Comparison of ENCODE assay signal across 9 cellular contexts in genomic region chr12:56632701-56633464, GRCh38. TPM values are rescaled to one million over a fixed set of nuclear protein-coding genes. Genes with fewer than 3 reads are reported as not detected.
A peak's percentile ranks its signal among the peaks of the same experiment; 100 is the strongest.
DNase-seq lines count a peak whose midpoint lies in the region; ATAC-seq lines count a peak whose summit lies in the region.
"Had no signal": no experiment of that assay in that cellular context is flagged by ENCODE, and none has a peak within 500 bp of the region (broad histone marks: within the 10 kb centered on the region; RNA-seq: fewer than 3 reads in every experiment).

No MANE protein-coding gene starts in this region.

- H3K4me3 ChIP-seq in stomach smooth muscle (ENCODE audit: low read length in 2 of 2) = peak overlapping the region; percentile 45 to 88

- peak overlapping the region in 1 of 2 donors; percentile 35 for H3K9ac ChIP-seq in stomach smooth muscle (ENCODE audit: low read length in 2 of 2)

- peak; percentile 11 for DNase-seq in NCI-H2171 treated with DMSO at 0.1 percent for 48 hours (lab: John Stamatoyannopoulos, UW)
- no peak for DNase-seq in NCI-H2171 (lab: John Stamatoyannopoulos, UW)
- DNase-seq in immature natural killer cell = no peak
- DNase-seq in KG1 (lab: John Stamatoyannopoulos, UW) = no peak

- no peaks in the 10 kb centered on the region for H3K9me3 ChIP-seq in stomach smooth muscle (ENCODE audit: control insufficient read depth in 2 of 2, low read length in 2 of 2)

- peaks cover 67% of the 10 kb centered on the region for H3K36me3 Mint-ChIP-seq in activated T-helper 17 cell treated with anti-CD3 and anti-CD28 coated beads, Interleukin-2, amount 50 U/mL, for 72 hours (ENCODE audit: low read depth)
- peaks cover 0 to 6% (median 2%) of the 10 kb centered on the region in 3 donors for H3K36me3 Mint-ChIP-seq in immature natural killer cell

- peak overlapping the region; percentile 83 for H3K4me3 Mint-ChIP-seq in activated T-helper 17 cell treated with anti-CD3 and anti-CD28 coated beads, Interleukin-2, amount 50 U/mL, for 72 hours
- peak overlapping the region; percentile 90 to 100 (median 94) for H3K4me3 Mint-ChIP-seq in immature natural killer cell

- H3K9me3 Mint-ChIP-seq in activated T-helper 17 cell treated with anti-CD3 and anti-CD28 coated beads, Interleukin-2, amount 50 U/mL, for 72 hours = no peaks in the 10 kb centered on the region
- no peaks in the 10 kb centered on the region for H3K9me3 Mint-ChIP-seq in immature natural killer cell

- peaks cover 60% of the 10 kb centered on the region for H3K4me1 ChIP-seq in stomach smooth muscle (ENCODE audit: control insufficient read depth, insufficient read depth, low read length)

- peaks cover 2 to 3% of the 10 kb centered on the region in 2 donors for H3K36me3 ChIP-seq in stomach smooth muscle (ENCODE audit: control insufficient read depth in 2 of 2, insufficient read depth in 2 of 2, low read length in 2 of 2)

- peak overlapping the region; percentile 31 for H3K27ac ChIP-seq in stomach smooth muscle (ENCODE audit: low read length)
- H3K27ac ChIP-seq: HL-60 had no signal

- H3K27me3 ChIP-seq in stomach smooth muscle (ENCODE audit: control insufficient read depth in 1 of 2, insufficient read depth in 2 of 2, low read length in 2 of 2) = no peaks in the 10 kb centered on the region

- H3K27me3 Mint-ChIP-seq in activated T-helper 17 cell treated with anti-CD3 and anti-CD28 coated beads, Interleukin-2, amount 50 U/mL, for 72 hours = no peaks in the 10 kb centered on the region
- H3K27me3 Mint-ChIP-seq in immature natural killer cell (ENCODE audit: low read depth in 3 of 3) = peaks cover 12 to 27% (median 18%) of the 10 kb centered on the region in 3 donors

- no peak for ATAC-seq in activated T-helper 17 cell treated with anti-CD3 and anti-CD28 coated beads, Interleukin-2, amount 50 U/mL, for 72 hours (replicated peaks)
- ATAC-seq in HG02759 (IDR thresholded peaks at IDR 0.05; ENCODE audit: unreplicated experiment) (no peak), HG02970 (IDR thresholded peaks at IDR 0.05; ENCODE audit: low FRiP score, unreplicated experiment) (no peak)

- H3K4me1 Mint-ChIP-seq in activated T-helper 17 cell treated with anti-CD3 and anti-CD28 coated beads, Interleukin-2, amount 50 U/mL, for 72 hours = peaks cover 45% of the 10 kb centered on the region
- H3K4me1 Mint-ChIP-seq in immature natural killer cell = peaks cover 82 to 86% of the 10 kb centered on the region in 2 donors

- H3K27ac Mint-ChIP-seq in activated T-helper 17 cell treated with anti-CD3 and anti-CD28 coated beads, Interleukin-2, amount 50 U/mL, for 72 hours = peak overlapping the region; percentile 69
- peak overlapping the region; percentile 77 to 96 (median 92) for H3K27ac Mint-ChIP-seq in immature natural killer cell

RNA-seq across cellular contexts. Expression of gene BAZ2A, which starts 2.8 kb away (rescaled TPM):
- 100 to 1,000 TPM in 1 of 2 donors, 10 to 100 TPM in 1; 97.8 to 166 TPM for total RNA-seq in activated T-helper 17 cell treated with anti-CD3 and anti-CD28 coated beads, Interleukin-2, amount 50 U/mL, for 72 hours
- 10 to 100 TPM in 2 of 3 donors, 1 to 10 TPM in 1; 6.5 to 37.5 (median 11.9) TPM for polyA plus RNA-seq in immature natural killer cell

RNA-seq across cellular contexts. Expression of gene ATP5F1B, which starts 12.9 kb away (rescaled TPM):
- 100 to 1,000 TPM; 489 to 941 TPM for total RNA-seq in activated T-helper 17 cell treated with anti-CD3 and anti-CD28 coated beads, Interleukin-2, amount 50 U/mL, for 72 hours
- 1,000 to 10,000 TPM in 1 of 3 donors, 100 to 1,000 TPM in 2; 795 to 1,475 (median 867) TPM for polyA plus RNA-seq in immature natural killer cell

RNA-seq across cellular contexts. Expression of gene PTGES3, which starts 55.2 kb away (rescaled TPM):
- 100 to 1,000 TPM; 278 to 391 TPM for total RNA-seq in activated T-helper 17 cell treated with anti-CD3 and anti-CD28 coated beads, Interleukin-2, amount 50 U/mL, for 72 hours
- polyA plus RNA-seq in immature natural killer cell = 100 to 1,000 TPM; 175 to 222 (median 180) TPM
